In the genomic region with DNA sequence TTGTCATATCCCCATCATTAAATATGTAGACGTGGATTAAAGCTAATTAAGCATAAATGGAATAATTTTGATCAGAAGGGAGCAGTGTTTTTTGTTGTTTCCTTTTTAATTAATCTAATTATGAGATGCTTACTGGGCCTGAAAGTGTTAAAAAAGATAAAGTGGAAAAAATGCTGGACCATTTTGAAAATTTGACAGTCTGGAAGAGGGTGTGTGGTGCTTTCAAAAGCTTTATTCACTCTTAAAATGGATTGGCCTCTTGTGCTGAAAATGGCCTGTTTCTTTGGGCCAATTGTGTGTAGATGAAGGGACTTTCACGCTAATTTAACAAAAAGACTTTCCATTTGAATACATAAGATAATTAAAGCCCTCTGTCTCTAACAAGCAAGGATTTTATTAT, we compare ENCODE assay signal across 8 cellular contexts. TPM values are rescaled to one million over a fixed set of nuclear protein-coding genes. Genes with fewer than 3 reads are reported as not detected.
DNase-seq lines count a peak whose midpoint lies in the region; ATAC-seq, FAIRE-seq and TF ChIP-seq lines count a peak whose summit lies in the region.

No MANE protein-coding gene starts in this region.

- TF ChIP-seq CTCF in GM12878 (IDR thresholded peaks at IDR 0.05 in 2 of 3, conservative IDR thresholded peaks at IDR 0.05 in 1 of 3; ENCODE audit: control insufficient read depth in 2 of 3, extremely low read depth in 1 of 3, insufficient read depth in 1 of 3, low read depth in 3 of 3, low read length in 3 of 3) (no peak), lower lobe of right lung (IDR thresholded peaks at IDR 0.05) (no peak), type B pancreatic cell (conservative IDR thresholded peaks at IDR 0.05) (no peak)

- RAD21 ChIA-PET in GM12878 (lab: Charles Lee; ENCODE audit: unreplicated experiment), result interaction anchor here (0.6 to 5.0 kb wide), 9 partner anchors 12 to 166 kb away, joined by 3 to 45 read pairs (median 3); no protein-coding TSS in a partner anchor

- no peak overlapping the region for H2AFZ ChIP-seq in GM12878 (ENCODE audit: control insufficient read depth, low read depth, low read length)

- SMC1A ChIA-PET in GM12878 (lab: Charles Lee; ENCODE audit: uncharacterized antibody, unreplicated experiment), result interaction anchor here (1.0 to 5.4 kb wide), 18 partner anchors 8 to 354 kb away, joined by 3 to 43 read pairs (median 5); a partner anchor contains a TSS

- ATAC-seq in GM12878, result no peak
- ATAC-seq in lower lobe of right lung, result no peak
- ATAC-seq in GM19395 (IDR thresholded peaks at IDR 0.05; ENCODE audit: unreplicated experiment), result no peak

- FAIRE-seq in GM12878 (lab: Jason Lieb, UNC), result no peak

- no peaks in the 10 kb centered on the region for H4K20me1 ChIP-seq in GM12878 (ENCODE audit: control insufficient read depth, insufficient read depth)

- peak overlapping the region; percentile 94 for H3K4me2 ChIP-seq in GM12878 (ENCODE audit: control insufficient read depth, insufficient read depth)

- 0% methylated on average over 2 of the region's 2 CpGs for WGBS in GM12878 (ENCODE audit: insufficient coverage, insufficient replicate concordance, low lambda C conversion rate, missing lambda C conversion rate)

- DNase-seq in activated naive CD4-positive, alpha-beta T cell treated with anti-CD3 and anti-CD28 coated beads, Interleukin-2, amount 10 ng/mL, durations not matched to agents 7 days and 5 days, result no peak
- DNase-seq in activated naive CD4-positive, alpha-beta T cell treated with Interleukin-2 at 50 U/mL for 16 hours, result no peak
- no peak for DNase-seq in GM12878 (ENCODE audit: low read depth, low spot score)
- DNase-seq in lower lobe of right lung, result no peak
- no peak for DNase-seq in type B pancreatic cell (ENCODE audit: extremely low spot score, unreplicated experiment)
- DNase-seq in putamen (ENCODE audit: low spot score), result no peak
- no peak for DNase-seq in NCI-H187 treated with DMSO at 0.1 percent for 48 hours (lab: John Stamatoyannopoulos, UW)

- no peaks in the 10 kb centered on the region for H3K27me3 Mint-ChIP-seq in activated naive CD4-positive, alpha-beta T cell treated with anti-CD3 and anti-CD28 coated beads, Interleukin-2, amount 10 ng/mL, durations not matched to agents 7 days and 5 days
- no peaks in the 10 kb centered on the region for H3K27me3 Mint-ChIP-seq in type B pancreatic cell

- H3K36me3 ChIP-seq in GM12878 (ENCODE audit: control insufficient read depth in 2 of 2, insufficient read depth in 2 of 2, low read length in 1 of 2) (no peaks in the 10 kb centered on the region), lower lobe of right lung (no peaks in the 10 kb centered on the region)

- in situ Hi-C loops in GM12878 (cut with MboI), result no loop called here

- H3K4me3 Mint-ChIP-seq in activated naive CD4-positive, alpha-beta T cell treated with anti-CD3 and anti-CD28 coated beads, Interleukin-2, amount 10 ng/mL, durations not matched to agents 7 days and 5 days, result peak overlapping the region; percentile 75
- H3K4me3 Mint-ChIP-seq in type B pancreatic cell, result peak overlapping the region; percentile 97

- peak overlapping the region; percentile 76 for H3K27ac ChIP-seq in GM12878 (ENCODE audit: control insufficient read depth, insufficient read depth)
- H3K27ac ChIP-seq in lower lobe of right lung, result peak overlapping the region; percentile 76

- CTCF ChIA-PET in activated naive CD4-positive, alpha-beta T cell treated with anti-CD3 and anti-CD28 coated beads, Interleukin-2, amount 10 ng/mL, durations not matched to agents 7 days and 5 days (lab: Charles Lee), result interaction anchor here (1.0 to 1.1 kb wide), 2 partner anchors 118 to 168 kb away, joined by 3 read pairs; no protein-coding TSS in a partner anchor
- CTCF ChIA-PET in GM12878 (lab: Yijun Ruan, JAX), result interaction anchor here (0.7 to 3.8 kb wide), 8 partner anchors 12 to 719 kb away, joined by 3 to 26 read pairs (median 4); a partner anchor contains a TSS

- H3K27me3 ChIP-seq in GM12878 (replicated peaks in 1 of 2; ENCODE audit: control insufficient read depth in 2 of 2, insufficient read depth in 2 of 2, low read length in 1 of 2), result no peaks in the 10 kb centered on the region
- no peaks in the 10 kb centered on the region for H3K27me3 ChIP-seq in lower lobe of right lung (ENCODE audit: low read depth)

- peaks cover 61% of the 10 kb centered on the region for H3K79me2 ChIP-seq in GM12878 (ENCODE audit: control insufficient read depth, insufficient read depth, low read length)

- POLR2A ChIA-PET in GM12878 (lab: Charles Lee), result interaction anchor here (1.0 to 2.7 kb wide), 8 partner anchors 17 to 914 kb away, joined by 3 to 16 read pairs (median 4); no protein-coding TSS in a partner anchor

- TF ChIP-seq EP300 in GM12878 (IDR thresholded peaks at IDR 0.05; ENCODE audit: borderline replicate concordance in 1 of 2, control insufficient read depth in 1 of 2, low read depth in 2 of 2, low read length in 2 of 2), result no peak

- no TSS peak for BruUV-seq in GM12878 (replicated peaks; lab: Mats Ljungman, UMichigan)

- intact Hi-C loops in GM12878 (cut with micrococcal nuclease; ENCODE audit: unreplicated experiment), result loop anchor here (2.0 kb wide), 1 partner anchor 135 kb away; no protein-coding TSS in a partner anchor
- intact Hi-C loops in lower lobe of right lung (cut with DNase I), result no loop called here

- peaks cover 68% of the 10 kb centered on the region for H3K4me1 Mint-ChIP-seq in activated naive CD4-positive, alpha-beta T cell treated with anti-CD3 and anti-CD28 coated beads, Interleukin-2, amount 10 ng/mL, durations not matched to agents 7 days and 5 days
- H3K4me1 Mint-ChIP-seq in type B pancreatic cell (ENCODE audit: unreplicated experiment), result peaks cover 61% of the 10 kb centered on the region

- H3K4me1 ChIP-seq in GM12878 (ENCODE audit: control insufficient read depth, insufficient read depth, low read length), result peaks cover 9% of the 10 kb centered on the region
- peaks cover 69% of the 10 kb centered on the region for H3K4me1 ChIP-seq in lower lobe of right lung

- no peaks in the 10 kb centered on the region for H3K9me3 Mint-ChIP-seq in activated naive CD4-positive, alpha-beta T cell treated with anti-CD3 and anti-CD28 coated beads, Interleukin-2, amount 10 ng/mL, durations not matched to agents 7 days and 5 days
- no peaks in the 10 kb centered on the region for H3K9me3 Mint-ChIP-seq in type B pancreatic cell

- H3K36me3 Mint-ChIP-seq in activated naive CD4-positive, alpha-beta T cell treated with anti-CD3 and anti-CD28 coated beads, Interleukin-2, amount 10 ng/mL, durations not matched to agents 7 days and 5 days, result peaks cover 17% of the 10 kb centered on the region
- H3K36me3 Mint-ChIP-seq in type B pancreatic cell, result peaks cover 6% of the 10 kb centered on the region

- no peaks in the 10 kb centered on the region for H3K9me3 ChIP-seq in GM12878 (replicated peaks; ENCODE audit: control insufficient read depth, insufficient read depth, low read length)
- no peaks in the 10 kb centered on the region for H3K9me3 ChIP-seq in lower lobe of right lung

- peak overlapping the region; percentile 77 for H3K9ac ChIP-seq in GM12878 (ENCODE audit: control insufficient read depth, insufficient read depth, low read length)

- H3K27ac Mint-ChIP-seq in activated naive CD4-positive, alpha-beta T cell treated with anti-CD3 and anti-CD28 coated beads, Interleukin-2, amount 10 ng/mL, durations not matched to agents 7 days and 5 days, result peak overlapping the region; percentile 93
- H3K27ac Mint-ChIP-seq in type B pancreatic cell, result peak overlapping the region; percentile 95

- TF ChIP-seq RAD21 in GM12878 (IDR thresholded peaks at IDR 0.05; ENCODE audit: insufficient read depth, low read depth, low read length), result no peak

- TF ChIP-seq POLR2A in GM12878 (IDR thresholded peaks at IDR 0.05; ENCODE audit: low read depth, low read length), result no peak

- H3K4me3 ChIP-seq in GM12878 (peak overlapping the region; percentile 59), lower lobe of right lung (peak overlapping the region; percentile 60)

TF ChIP-seq in GM12878, 131 proteins besides CTCF, POLR2A, EP300 and RAD21:
- TF ChIP-seq ZNF274 (IDR thresholded peaks at IDR 0.05; ENCODE audit: insufficient read depth, insufficient read length), result no peak

RNA-seq across cellular contexts. Expression of a gene that starts 1.8 kb away (rescaled TPM):
- 182 and 212 TPM in 2 replicates for total RNA-seq in GM12878 (2013; cell fraction: nucleolus; rRNA removed)
- total RNA-seq in GM12878 (2014; rRNA removed) (15.5 and 15.9 TPM in 2 replicates), GM12878 (2014; rRNA removed; fragmentation: Illumina TruSeq; extraction: Trizol) (16.9 and 19.3 TPM in 2 replicates), GM12878 (2021) (29.6 and 31.5 TPM in 2 replicates), lower lobe of right lung (54.6 TPM), type B pancreatic cell (ENCODE audit: low replicate concordance) (48.3 and 50.7 TPM in 2 replicates)
- 4.7 TPM for polyA plus RNA-seq in GM12878 (2011; ENCODE audit: low read depth)
- polyA plus RNA-seq in GM12878 (2011; rRNA removed) (10.0 and 12.3 TPM in 2 replicates), GM12878 (2014; fragmentation: Illumina TruSeq; extraction: Trizol) (7.6 and 10.6 TPM in 2 replicates), GM12878 (2014; fragmentation: Nextera tagmentation; extraction: Ambion mirVana) (10 to 100 TPM in 1 of 2 experiments, 1 to 10 TPM in 1; 3.6 to 25.3 TPM), GM12878 (2014; rRNA removed) (7.9 and 8.4 TPM in 2 replicates), GM12878 (2016; fragmentation: Nextera tagmentation; extraction: Ambion mirVana) (10 to 100 TPM; 24.4 to 32.8 TPM)
- 10.3 and 12.0 TPM in 2 replicates for polyA plus RNA-seq in GM12878 (2011; cell fraction: cytosol; rRNA removed)
- polyA plus RNA-seq in GM12878 (2011; cell fraction: nucleus; rRNA removed), result 15.6 and 16.3 TPM in 2 replicates
- 11.0 and 12.2 TPM in 2 replicates for polyA plus RNA-seq in GM12878 (2012)
- polyA minus RNA-seq in GM12878 (2011; rRNA and poly(A)+ RNA removed), result 39.5 and 39.6 TPM in 2 replicates
- polyA minus RNA-seq in GM12878 (2011; cell fraction: cytosol; rRNA and poly(A)+ RNA removed), result 10.4 and 13.5 TPM in 2 replicates
- 31.7 and 54.8 TPM in 2 replicates for polyA minus RNA-seq in GM12878 (2011; cell fraction: nucleus; rRNA and poly(A)+ RNA removed)
